Comparison of ENCODE assay signal across 16 cellular contexts in genomic region chr5:112914584-112914983, GRCh38. TPM values are rescaled to one million over a fixed set of nuclear protein-coding genes. Genes with fewer than 3 reads are reported as not detected.
DNase-seq lines count a peak whose midpoint lies in the region; ATAC-seq, FAIRE-seq and TF ChIP-seq lines count a peak whose summit lies in the region.
"Had no signal": no experiment of that assay in that cellular context is flagged by ENCODE, and none has a peak within 500 bp of the region (broad histone marks: within the 10 kb centered on the region; RNA-seq: fewer than 3 reads in every experiment).

No MANE protein-coding gene starts in this region.

- DNase-seq in CD14-positive monocyte (ENCODE audit: low spot score): no peak
- DNase-seq in M059J (ENCODE audit: low read depth): peak; percentile 20
- DNase-seq in bronchial epithelial cell (ENCODE audit: low read depth): peak; percentile 71
- no peak for DNase-seq in left lung
- no peak for DNase-seq in CD1c-positive myeloid dendritic cell (ENCODE audit: extremely low spot score)
- DNase-seq in NCI-H2227 (lab: John Stamatoyannopoulos, UW; ENCODE audit: unreplicated experiment): no peak
- DNase-seq: BE2C, NCI-H1092 treated with DMSO at 0.1 percent for 48 hours, NCI-H2171 treated with DMSO at 0.1 percent for 48 hours, upper lobe of right lung had no signal

- peak; percentile 43 for ATAC-seq in left lung
- no peak for ATAC-seq in GM21360 (IDR thresholded peaks at IDR 0.05; ENCODE audit: unreplicated experiment)
- ATAC-seq in HG03025 (IDR thresholded peaks at IDR 0.05; ENCODE audit: low FRiP score, unreplicated experiment): no peak
- ATAC-seq: upper lobe of right lung, WTC11 had no signal

- peaks cover 51% of the 10 kb centered on the region for H3K4me1 Mint-ChIP-seq in CD14-positive monocyte
- H3K4me1 Mint-ChIP-seq: WTC11 had no signal

- no peaks in the 10 kb centered on the region for H3K9me3 ChIP-seq in left lung
- H3K9me3 ChIP-seq: BE2C, upper lobe of right lung had no signal

- no peak overlapping the region for H3K27ac ChIP-seq in left lung
- H3K27ac ChIP-seq: parathyroid adenoma, SK-N-MC, upper lobe of right lung had no signal

- peaks cover 0 to 4% (median 0%) of the 10 kb centered on the region in 3 donors for H3K27me3 Mint-ChIP-seq in CD14-positive monocyte (ENCODE audit: low read depth in 3 of 3)

- intact Hi-C loops in CD14-positive monocyte (cut with micrococcal nuclease): no loop called here
- intact Hi-C loops in left lung (cut with DNase I): no loop called here

- FAIRE-seq in bronchial epithelial cell (lab: Jason Lieb, UNC): no peak

- peaks cover 6% of the 10 kb centered on the region for H3K36me3 ChIP-seq in bronchial epithelial cell (ENCODE audit: control insufficient read depth, insufficient read depth, low read length)
- H3K36me3 ChIP-seq in left lung: peaks cover 0 to 49% of the 10 kb centered on the region in 2 donors

- H3K9me3 Mint-ChIP-seq in CD14-positive monocyte: no peaks in the 10 kb centered on the region
- H3K9me3 Mint-ChIP-seq: WTC11 had no signal

- H3K36me3 Mint-ChIP-seq in CD14-positive monocyte: peaks cover 66 to 80% of the 10 kb centered on the region in 2 donors

- H3K27me3 ChIP-seq in bronchial epithelial cell (ENCODE audit: control insufficient read depth, insufficient read depth, low read length) (no peaks in the 10 kb centered on the region), left lung (no peaks in the 10 kb centered on the region)
- H3K27me3 ChIP-seq: BE2C, upper lobe of right lung had no signal

- no peak for TF ChIP-seq CTCF in CD14-positive monocyte (IDR thresholded peaks at IDR 0.05)
- TF ChIP-seq CTCF in bronchial epithelial cell (IDR thresholded peaks at IDR 0.05; ENCODE audit: insufficient read depth, low read length, severe bottlenecking): no peak
- no peak for TF ChIP-seq CTCF in left lung (IDR thresholded peaks at IDR 0.05)

- peaks cover 0 to 65% of the 10 kb centered on the region in 2 donors for H3K4me1 ChIP-seq in left lung
- H3K4me1 ChIP-seq: BE2C had no signal

- H3K27ac Mint-ChIP-seq in CD14-positive monocyte: peak overlapping the region in 5 of 7 donors; percentile 6 to 85 (median 61)
- H3K27ac Mint-ChIP-seq: WTC11 had no signal

- H3K4me3 Mint-ChIP-seq in CD14-positive monocyte: no peak overlapping the region
- H3K4me3 Mint-ChIP-seq: WTC11 had no signal

- H3K4me3 ChIP-seq in bronchial epithelial cell (ENCODE audit: low read depth, low read length) (no peak overlapping the region), left lung (no peak overlapping the region)
- H3K4me3 ChIP-seq: coronary artery, SK-N-MC, upper lobe of right lung had no signal

RNA-seq across cellular contexts. Expression of gene REEP5, which starts 7.4 kb away (rescaled TPM):
- polyA plus RNA-seq in CD14-positive monocyte: 100 to 1,000 TPM; 193 to 200 TPM
- 37.3 and 38.5 TPM in 2 replicates for total RNA-seq in M059J (2014; rRNA removed; shearing (Covaris generic))
- total RNA-seq in bronchial epithelial cell (26.3 and 50.2 TPM in 2 replicates), left lung (100 to 1,000 TPM; 103 to 121 TPM)

RNA-seq across cellular contexts. Expression of gene SRP19, which starts 53.5 kb away (rescaled TPM):
- 10 to 100 TPM; 71.9 to 87.4 TPM for polyA plus RNA-seq in CD14-positive monocyte
- total RNA-seq in M059J (2014; rRNA removed; shearing (Covaris generic)): 110 and 166 TPM in 2 replicates
- total RNA-seq in bronchial epithelial cell (109 TPM in 2 replicates), left lung (10 to 100 TPM; 38.5 to 38.7 TPM)

Comparison
In these comparisons a context has a peak if more than half of its experiments do, and no peak if none do; other contexts are left out.
1. DNase-seq: peak in M059J (single experiment) and bronchial epithelial cell (single experiment); none in CD14-positive monocyte (single experiment), left lung (0 of 2), CD1c-positive myeloid dendritic cell (single experiment) and NCI-H2227 (single experiment).